In genomic region chr11:57647960-57648776, GRCh38 we compare ENCODE assay signal across 8 cellular contexts. TPM values are rescaled to one million over a fixed set of nuclear protein-coding genes. Genes with fewer than 3 reads are reported as not detected.
DNase-seq lines count a peak whose midpoint lies in the region; ATAC-seq and TF ChIP-seq lines count a peak whose summit lies in the region.

No MANE protein-coding gene starts in this region.

- no peak overlapping the region for H3K27ac ChIP-seq in lower lobe of right lung

- H3K4me3 ChIP-seq in AG10803 (ENCODE audit: low read length): peak overlapping the region; percentile 57
- H3K4me3 ChIP-seq in HFF-Myc (replicated peaks; ENCODE audit: low read depth, low read length): 0 out of 2 replicates have a peak overlapping the region, but pooled peaks have one; percentile 32
- H3K4me3 ChIP-seq in lower lobe of right lung: peak overlapping the region; percentile 54

- H3K9me3 Mint-ChIP-seq in activated naive CD8-positive, alpha-beta T cell treated with anti-CD3 and anti-CD28 coated beads, Interleukin-2, amount 50 U/mL, for 24 hours: no peaks in the 10 kb centered on the region

- intact Hi-C loops in lower lobe of right lung (cut with DNase I): no loop called here

- H3K4me1 ChIP-seq in lower lobe of right lung: peaks cover 61% of the 10 kb centered on the region

- TF ChIP-seq CTCF in AG10803 (conservative IDR thresholded peaks at IDR 0.05; ENCODE audit: low read length) (no peak), HFF-Myc (IDR thresholded peaks at IDR 0.05; ENCODE audit: low read depth, low read length, missing control alignments) (no peak), lower lobe of right lung (IDR thresholded peaks at IDR 0.05) (no peak)

- H3K36me3 ChIP-seq in lower lobe of right lung: no peaks in the 10 kb centered on the region

- no peaks in the 10 kb centered on the region for H3K9me3 ChIP-seq in lower lobe of right lung

- peak overlapping the region; percentile 67 for H3K4me3 Mint-ChIP-seq in activated naive CD8-positive, alpha-beta T cell treated with anti-CD3 and anti-CD28 coated beads, Interleukin-2, amount 50 U/mL, for 24 hours

- no peak for DNase-seq in AG10803 (ENCODE audit: low read depth)
- DNase-seq in HFF-Myc (ENCODE audit: extremely low read depth, low read depth): no peak
- DNase-seq in activated naive CD8-positive, alpha-beta T cell treated with anti-CD3 and anti-CD28 coated beads, Interleukin-2, amount 50 U/mL, for 24 hours: no peak
- peak; percentile 65 for DNase-seq in lower lobe of right lung
- no peak for DNase-seq in 8988T
- no peak for DNase-seq in NCI-H187 treated with DMSO at 0.1 percent for 48 hours (lab: John Stamatoyannopoulos, UW)
- DNase-seq in NCI-H1105 (lab: John Stamatoyannopoulos, UW): no peak

- H3K36me3 Mint-ChIP-seq in activated naive CD8-positive, alpha-beta T cell treated with anti-CD3 and anti-CD28 coated beads, Interleukin-2, amount 50 U/mL, for 24 hours (ENCODE audit: low read depth): no peaks in the 10 kb centered on the region

- H3K27me3 Mint-ChIP-seq in activated naive CD8-positive, alpha-beta T cell treated with anti-CD3 and anti-CD28 coated beads, Interleukin-2, amount 50 U/mL, for 24 hours: peaks cover 43% of the 10 kb centered on the region

- H3K4me1 Mint-ChIP-seq in activated naive CD8-positive, alpha-beta T cell treated with anti-CD3 and anti-CD28 coated beads, Interleukin-2, amount 50 U/mL, for 24 hours: peaks cover 46% of the 10 kb centered on the region

- no peak overlapping the region for H3K27ac Mint-ChIP-seq in activated naive CD8-positive, alpha-beta T cell treated with anti-CD3 and anti-CD28 coated beads, Interleukin-2, amount 50 U/mL, for 24 hours

- no peak for ATAC-seq in activated naive CD8-positive, alpha-beta T cell treated with anti-CD3 and anti-CD28 coated beads, Interleukin-2, amount 50 U/mL, for 24 hours
- ATAC-seq in lower lobe of right lung (peak in 1 of 2 donors; percentile 31), GM21367 (IDR thresholded peaks at IDR 0.05; ENCODE audit: unreplicated experiment) (no peak)

- peaks cover 30% of the 10 kb centered on the region for H3K27me3 ChIP-seq in lower lobe of right lung (ENCODE audit: low read depth)

RNA-seq across cellular contexts. Expression of gene YPEL4, which starts 1.5 kb away (rescaled TPM):
- 3.1 TPM for total RNA-seq in lower lobe of right lung

RNA-seq across cellular contexts. Expression of gene CLP1, which starts 9.4 kb away (rescaled TPM):
- total RNA-seq in lower lobe of right lung: 12.5 TPM

RNA-seq across cellular contexts. Expression of gene ZDHHC5, which starts 19.7 kb away (rescaled TPM):
- total RNA-seq in lower lobe of right lung: 64.4 TPM

RNA-seq across cellular contexts. Expression of gene SERPING1, which starts 50.7 kb away (rescaled TPM):
- 471 TPM for total RNA-seq in lower lobe of right lung
